11 cellular contexts compared by ENCODE assay signal in the genomic region with DNA sequence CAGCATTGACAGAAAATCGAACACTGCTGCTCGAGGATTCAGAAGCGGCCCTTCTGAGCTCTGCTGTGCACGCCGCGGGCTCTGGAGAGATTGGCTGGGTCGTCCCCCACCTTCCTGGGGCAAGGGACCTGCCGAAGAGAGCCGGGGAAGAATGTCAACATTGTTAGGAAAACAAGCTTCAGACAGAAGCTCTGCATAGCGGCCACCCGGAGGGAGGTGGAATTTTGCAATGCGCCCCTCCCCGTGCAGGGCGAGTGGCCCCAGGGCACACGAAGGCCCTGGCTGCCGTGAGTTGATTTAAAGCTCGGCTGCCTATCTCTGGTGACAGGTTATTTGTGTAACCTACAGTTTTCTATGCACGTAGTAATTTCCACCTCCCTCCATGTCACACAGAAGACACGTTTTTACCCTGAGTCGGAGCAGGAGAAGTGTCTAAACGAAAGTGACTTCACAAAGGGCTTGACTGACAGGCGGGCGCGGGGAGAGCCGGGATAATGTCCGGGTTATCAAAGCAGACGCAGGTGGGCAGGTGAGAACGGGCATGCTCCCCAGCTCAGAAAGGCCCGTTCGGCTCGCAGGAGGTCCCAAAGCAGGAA.
DNase-seq lines count a peak whose midpoint lies in the region; TF ChIP-seq lines count a peak whose summit lies in the region.
"Had no signal": no experiment of that assay in that cellular context is flagged by ENCODE, and none has a peak within 500 bp of the region (broad histone marks: within the 10 kb centered on the region; RNA-seq: fewer than 3 reads in every experiment).

No MANE protein-coding gene starts in this region.

- H2AFZ ChIP-seq in neural progenitor cell (replicated peaks) = peak overlapping the region; percentile 90

- CTCF ChIA-PET in Caco-2 (lab: Charles Lee) = interaction anchor here (0.6 to 2.1 kb wide), 8 partner anchors 61 to 127 kb away, joined by 3 to 10 read pairs (median 4); partner anchors contain the start of gene PDGFA
- CTCF ChIA-PET in A673 (lab: Charles Lee) = no interaction called here

- peaks cover 20% of the 10 kb centered on the region for H3K4me1 Mint-ChIP-seq in Caco-2 (ENCODE audit: low read depth, unreplicated experiment)
- peaks cover 46% of the 10 kb centered on the region for H3K4me1 Mint-ChIP-seq in neural progenitor cell

- H3K4me3 Mint-ChIP-seq in Caco-2 (ENCODE audit: unreplicated experiment) (peak overlapping the region; percentile 66), neural progenitor cell (peak overlapping the region; percentile 48)

- no peaks in the 10 kb centered on the region for H4K20me1 ChIP-seq in neural progenitor cell (ENCODE audit: low read depth)

- DNase-seq in Caco-2 (peak; percentile 92), NOMO-1 treated with dmso at 0.1 percent for 144 hours (lab: John Stamatoyannopoulos, UW; ENCODE audit: unreplicated experiment) (peak; percentile 20), esophagus squamous epithelium (lab: John Stamatoyannopoulos, UW) (no peak), neural progenitor cell (ENCODE audit: low spot score) (peak; percentile 70), SKM-1 treated with dmso at 0.1 percent for 144 hours (lab: John Stamatoyannopoulos, UW; ENCODE audit: unreplicated experiment) (no peak), A673 (ENCODE audit: low spot score) (no peak), hypothalamus (lab: John Stamatoyannopoulos, UW) (no peak)
- no peak for DNase-seq in stimulated activated CD4-positive, alpha-beta T cell treated with anti-CD3 and anti-CD28 coated beads, Interleukin-4, amount 100 ng/mL, for 4 hours
- DNase-seq: DND-41, NCI-H1048, tibial artery had no signal

- H3K4me3 ChIP-seq in Caco-2 (ENCODE audit: low read depth, low read length) (no peak overlapping the region), esophagus squamous epithelium (peak overlapping the region; percentile 17 to 60 (median 44)), neural progenitor cell (no peak overlapping the region), A673 (ENCODE audit: low read depth, low read length, poor library complexity, severe bottlenecking) (no peak overlapping the region)
- H3K4me3 ChIP-seq: tibial artery had no signal

- no peaks in the 10 kb centered on the region for H3K9me3 Mint-ChIP-seq in Caco-2 (ENCODE audit: unreplicated experiment)
- no peaks in the 10 kb centered on the region for H3K9me3 Mint-ChIP-seq in neural progenitor cell

- H3K9me3 ChIP-seq in Caco-2 = no peaks in the 10 kb centered on the region
- H3K9me3 ChIP-seq in esophagus squamous epithelium = no peaks in the 10 kb centered on the region
- H3K9me3 ChIP-seq in neural progenitor cell (ENCODE audit: low read depth) = no peaks in the 10 kb centered on the region
- H3K9me3 ChIP-seq in A673 (ENCODE audit: low read depth, low read length, poor library complexity, severe bottlenecking) = no peaks in the 10 kb centered on the region
- H3K9me3 ChIP-seq: tibial artery had no signal

- BruUV-seq in Caco-2 (replicated peaks; lab: Mats Ljungman, UMichigan) = no TSS peak
- BruUV-seq in A673 (replicated peaks; lab: Mats Ljungman, UMichigan) = no TSS peak

- H3F3A ChIP-seq in neural progenitor cell (ENCODE audit: low read depth) = peaks cover 20% of the 10 kb centered on the region

- H3K4me2 ChIP-seq in neural progenitor cell = peak overlapping the region; percentile 28

- POLR2A ChIA-PET in Caco-2 (lab: Charles Lee) = interaction anchor here (0.6 to 1.6 kb wide), 4 partner anchors 62 to 113 kb away, joined by 3 to 9 read pairs (median 6); no protein-coding TSS in a partner anchor
- POLR2A ChIA-PET in A673 (lab: Charles Lee; ENCODE audit: low non-redundant PET) = no interaction called here

- H3K27ac Mint-ChIP-seq in Caco-2 (ENCODE audit: unreplicated experiment) = peak overlapping the region; percentile 90
- H3K27ac Mint-ChIP-seq in neural progenitor cell = no peak overlapping the region

- H3K79me2 ChIP-seq in neural progenitor cell (ENCODE audit: low read depth) = no peaks in the 10 kb centered on the region

- intact Hi-C loops in Caco-2 (cut with micrococcal nuclease; ENCODE audit: unreplicated experiment) (loop anchor here (1.0 to 10.0 kb wide), 5 partner anchors 62 to 330 kb away; partner anchors contain the start of gene PDGFA), esophagus squamous epithelium (cut with DNase I) (no loop called here), A673 (cut with micrococcal nuclease; ENCODE audit: unreplicated experiment) (no loop called here)

- peaks cover 40% of the 10 kb centered on the region for H3K4me1 ChIP-seq in Caco-2
- H3K4me1 ChIP-seq in esophagus squamous epithelium = peaks cover 14 to 28% (median 16%) of the 10 kb centered on the region in 3 donors
- peaks cover 19% of the 10 kb centered on the region for H3K4me1 ChIP-seq in neural progenitor cell
- H3K4me1 ChIP-seq in A673 (ENCODE audit: insufficient read depth, low read length, poor library complexity, severe bottlenecking) = no peaks in the 10 kb centered on the region

- H3K27me3 ChIP-seq in Caco-2 (replicated peaks; ENCODE audit: control insufficient read depth, insufficient read depth, low read length) = no peaks in the 10 kb centered on the region
- peaks cover 0 to 6% (median 0%) of the 10 kb centered on the region in 4 donors for H3K27me3 ChIP-seq in esophagus squamous epithelium
- no peaks in the 10 kb centered on the region for H3K27me3 ChIP-seq in neural progenitor cell
- H3K27me3 ChIP-seq in A673 (replicated peaks; ENCODE audit: insufficient read depth, low read depth, low read length, poor library complexity) = no peaks in the 10 kb centered on the region

- 19 to 37% methylated on average over 18 to 22 of the region's 31 CpGs for WGBS in esophagus squamous epithelium, 2 donors

- H3K36me3 Mint-ChIP-seq in Caco-2 (ENCODE audit: insufficient read depth, unreplicated experiment) = no peaks in the 10 kb centered on the region
- H3K36me3 Mint-ChIP-seq in neural progenitor cell = no peaks in the 10 kb centered on the region

- no peaks in the 10 kb centered on the region for H3K27me3 Mint-ChIP-seq in Caco-2 (ENCODE audit: insufficient read depth, unreplicated experiment)
- H3K27me3 Mint-ChIP-seq in neural progenitor cell (ENCODE audit: insufficient read depth, low read depth) = peaks cover 2% of the 10 kb centered on the region

- H3K27ac ChIP-seq in esophagus squamous epithelium = peak overlapping the region; percentile 49 to 82 (median 66)
- no peak overlapping the region for H3K27ac ChIP-seq in neural progenitor cell
- H3K27ac ChIP-seq in A673 (ENCODE audit: low read depth, low read length, poor library complexity, severe bottlenecking) = no peak overlapping the region
- H3K27ac ChIP-seq: tibial artery had no signal

- TF ChIP-seq CTCF in Caco-2 (IDR thresholded peaks at IDR 0.05; ENCODE audit: insufficient read depth in 1 of 2, low read depth in 1 of 2, low read length in 1 of 2, severe bottlenecking in 1 of 2, unreplicated experiment in 1 of 2) (no peak), esophagus squamous epithelium (IDR thresholded peaks at IDR 0.05) (no peak), neural progenitor cell (IDR thresholded peaks at IDR 0.05) (no peak), A673 (conservative IDR thresholded peaks at IDR 0.05; ENCODE audit: low read depth, low read length) (no peak)

- H3K9ac ChIP-seq in neural progenitor cell = no peak overlapping the region

- TF ChIP-seq POLR2A in esophagus squamous epithelium (IDR thresholded peaks at IDR 0.05) = no peak

- no peaks in the 10 kb centered on the region for H3K36me3 ChIP-seq in Caco-2 (ENCODE audit: control insufficient read depth, insufficient read depth, low read length)
- H3K36me3 ChIP-seq in esophagus squamous epithelium = no peaks in the 10 kb centered on the region
- H3K36me3 ChIP-seq in neural progenitor cell = no peaks in the 10 kb centered on the region
- no peaks in the 10 kb centered on the region for H3K36me3 ChIP-seq in A673 (ENCODE audit: insufficient read depth, low read length, poor library complexity, severe bottlenecking)
- H3K36me3 ChIP-seq: tibial artery had no signal

Comparison
In these comparisons a context has a peak if more than half of its experiments do, and no peak if none do; other contexts are left out.
1. DNase-seq: peak in Caco-2 (2 of 2), NOMO-1 treated with dmso at 0.1 percent for 144 hours (single experiment) and neural progenitor cell (single experiment); none in esophagus squamous epithelium (single experiment), stimulated activated CD4-positive, alpha-beta T cell treated with anti-CD3 and anti-CD28 coated beads, Interleukin-4, amount 100 ng/mL, for 4 hours (0 of 2), SKM-1 treated with dmso at 0.1 percent for 144 hours (single experiment), A673 (single experiment) and hypothalamus (0 of 51).
2. H3K4me3 ChIP-seq: peak in esophagus squamous epithelium (4 of 4); none in Caco-2 (single experiment), neural progenitor cell (single experiment) and A673 (single experiment).
3. H3K27ac ChIP-seq: peak in esophagus squamous epithelium (4 of 4); none in neural progenitor cell (single experiment) and A673 (single experiment).